8 cellular contexts compared by ENCODE assay signal in genomic region chr2:216283038-216283900, GRCh38.
DNase-seq lines count a peak whose midpoint lies in the region; ATAC-seq and TF ChIP-seq lines count a peak whose summit lies in the region.

No MANE protein-coding gene starts in this region.

- 67 to 71% methylated on average over 1 to 12 of the region's 12 CpGs for WGBS in transverse colon (ENCODE audit: low coverage in 1 of 2), 2 donors

- H3K4me1 ChIP-seq in NT2/D1 (ENCODE audit: insufficient read depth, insufficient read length) (peaks cover 31% of the 10 kb centered on the region), ascending aorta (no peaks in the 10 kb centered on the region), transverse colon (no peaks in the 10 kb centered on the region), right atrium auricular region (no peaks in the 10 kb centered on the region)

- TF ChIP-seq POLR2A in transverse colon (IDR thresholded peaks at IDR 0.05), result no peak

- TF ChIP-seq CTCF in CD14-positive monocyte (IDR thresholded peaks at IDR 0.05) (peak; percentile 49), glutamatergic neuron (IDR thresholded peaks at IDR 0.05; ENCODE audit: partially characterized antibody, unreplicated experiment) (peak; percentile 51), ascending aorta (IDR thresholded peaks at IDR 0.05) (no peak), transverse colon (IDR thresholded peaks at IDR 0.05) (no peak), right atrium auricular region (IDR thresholded peaks at IDR 0.05) (no peak)

- H3K9me3 Mint-ChIP-seq in CD14-positive monocyte (peaks cover 0 to 2% (median 0%) of the 10 kb centered on the region in 7 donors), glutamatergic neuron (ENCODE audit: unreplicated experiment) (peaks cover 6% of the 10 kb centered on the region)

- H3K36me3 Mint-ChIP-seq in CD14-positive monocyte (no peaks in the 10 kb centered on the region), glutamatergic neuron (ENCODE audit: unreplicated experiment) (peaks cover 5% of the 10 kb centered on the region)

- H3K4me3 ChIP-seq in NT2/D1 (ENCODE audit: insufficient read length, low read depth), result no peak overlapping the region
- no peak overlapping the region for H3K4me3 ChIP-seq in ascending aorta
- no peak overlapping the region for H3K4me3 ChIP-seq in transverse colon
- no peak overlapping the region for H3K4me3 ChIP-seq in right atrium auricular region

- TF ChIP-seq EP300 in transverse colon (IDR thresholded peaks at IDR 0.05; ENCODE audit: low read depth), result no peak

- H3K27ac ChIP-seq in ascending aorta (no peak overlapping the region), transverse colon (no peak overlapping the region), right atrium auricular region (no peak overlapping the region)

- in situ Hi-C loops in transverse colon (cut with MboI; ENCODE audit: low pct_ligation_motif_present in 1 of 4, low pct_unique_long_range_greater_than_20kb in 1 of 4, low sequenced_read_pairs in 3 of 4), result no loop called here

- H3K9me3 ChIP-seq in NT2/D1 (ENCODE audit: insufficient read depth, low read length) (no peaks in the 10 kb centered on the region), ascending aorta (no peaks in the 10 kb centered on the region), transverse colon (no peaks in the 10 kb centered on the region), right atrium auricular region (no peaks in the 10 kb centered on the region)

- H3K27me3 Mint-ChIP-seq in CD14-positive monocyte (ENCODE audit: low read depth in 3 of 3) (no peaks in the 10 kb centered on the region), glutamatergic neuron (ENCODE audit: unreplicated experiment) (peaks cover 9% of the 10 kb centered on the region)

- ATAC-seq in GM19463 (IDR thresholded peaks at IDR 0.05; ENCODE audit: unreplicated experiment), result peak; percentile 81

- H3K27ac Mint-ChIP-seq in CD14-positive monocyte (no peak overlapping the region), glutamatergic neuron (ENCODE audit: unreplicated experiment) (no peak overlapping the region)

- intact Hi-C loops in CD14-positive monocyte (cut with micrococcal nuclease) (no loop called here), ascending aorta (cut with DNase I) (no loop called here), transverse colon (cut with DNase I; ENCODE audit: low total_unique reads) (no loop called here)

- H3K27me3 ChIP-seq in NT2/D1 (ENCODE audit: insufficient read depth, insufficient read length) (no peaks in the 10 kb centered on the region), ascending aorta (no peaks in the 10 kb centered on the region), transverse colon (no peaks in the 10 kb centered on the region), right atrium auricular region (no peaks in the 10 kb centered on the region)

- DNase-seq in CD14-positive monocyte (ENCODE audit: low spot score), result no peak
- DNase-seq in NT2/D1 (ENCODE audit: low read depth, low spot score), result peak; percentile 76
- DNase-seq in glutamatergic neuron, result peak; percentile 70
- DNase-seq in glomerular visceral epithelial cell (ENCODE audit: extremely low spot score), result no peak
- DNase-seq in ascending aorta (ENCODE audit: low spot score in 2 of 2), result no peak
- DNase-seq in transverse colon, result no peak
- no peak for DNase-seq in right atrium auricular region (ENCODE audit: low spot score)

- H3K9ac ChIP-seq in NT2/D1 (ENCODE audit: insufficient read length, low read depth), result no peak overlapping the region

- H3K4me3 Mint-ChIP-seq in CD14-positive monocyte (no peak overlapping the region), glutamatergic neuron (ENCODE audit: unreplicated experiment) (no peak overlapping the region)

- H3K4me1 Mint-ChIP-seq in CD14-positive monocyte, result peaks cover 16% of the 10 kb centered on the region
- H3K4me1 Mint-ChIP-seq in glutamatergic neuron (ENCODE audit: low read depth, unreplicated experiment), result peaks cover 39% of the 10 kb centered on the region

- H3K36me3 ChIP-seq in NT2/D1 (ENCODE audit: insufficient read depth, insufficient read length, low read length) (no peaks in the 10 kb centered on the region), ascending aorta (no peaks in the 10 kb centered on the region), transverse colon (no peaks in the 10 kb centered on the region), right atrium auricular region (no peaks in the 10 kb centered on the region)

Comparison
In these comparisons a context has a peak if more than half of its experiments do, and no peak if none do; other contexts are left out.
1. DNase-seq: peak in NT2/D1 (single experiment) and glutamatergic neuron (single experiment); none in CD14-positive monocyte (single experiment), glomerular visceral epithelial cell (single experiment), ascending aorta (0 of 2), transverse colon (single experiment) and right atrium auricular region (single experiment).
2. CTCF ChIP-seq: peak in CD14-positive monocyte (single experiment) and glutamatergic neuron (single experiment); none in ascending aorta (0 of 3), transverse colon (0 of 5) and right atrium auricular region (0 of 2).